Comparison of ENCODE assay signal across 9 cellular contexts in genomic region chr12:68406134-68406576, GRCh38.
DNase-seq lines count a peak whose midpoint lies in the region; ATAC-seq and TF ChIP-seq lines count a peak whose summit lies in the region.
"Had no signal": no experiment of that assay in that cellular context is flagged by ENCODE, and none has a peak within 500 bp of the region (broad histone marks: within the 10 kb centered on the region; RNA-seq: fewer than 3 reads in every experiment).

No MANE protein-coding gene starts in this region.

- peak overlapping the region; percentile 50 for H3K27ac ChIP-seq in osteoblast (ENCODE audit: low read depth, low read length)
- H3K27ac ChIP-seq: BLaER1 had no signal

- TF ChIP-seq CTCF in fibroblast of villous mesenchyme (IDR thresholded peaks at IDR 0.05; ENCODE audit: insufficient read depth, low read depth, low read length) (peak; percentile 59), osteoblast (IDR thresholded peaks at IDR 0.05; ENCODE audit: extremely low read depth, low read depth, low read length) (peak; percentile 57)

- no peak for ATAC-seq in HG02759 (IDR thresholded peaks at IDR 0.05; ENCODE audit: unreplicated experiment)

- no peak overlapping the region for H3K4me3 ChIP-seq in fibroblast of villous mesenchyme (ENCODE audit: low read depth, low read length)
- H3K4me3 ChIP-seq in osteoblast (ENCODE audit: insufficient read depth, low read length) = peak overlapping the region; percentile 30
- H3K4me3 ChIP-seq: BLaER1 had no signal

- peak overlapping the region; percentile 57 for H3K4me2 ChIP-seq in osteoblast (ENCODE audit: insufficient read depth, low read length)

- no peak for TF ChIP-seq POLR2A in erythroblast (IDR thresholded peaks at IDR 0.05; ENCODE audit: low read length)

- no peaks in the 10 kb centered on the region for H3K9me3 ChIP-seq in osteoblast (ENCODE audit: low read depth, low read length)
- H3K9me3 ChIP-seq: BLaER1 had no signal

- H4K20me1 ChIP-seq in osteoblast (ENCODE audit: insufficient read depth, low read length) = no peaks in the 10 kb centered on the region
- H4K20me1 ChIP-seq: BLaER1 had no signal

- peak; percentile 43 for DNase-seq in NCI-H1092 treated with DMSO at 0.1 percent for 48 hours (lab: John Stamatoyannopoulos, UW)
- no peak for DNase-seq in NCI-H1092 (lab: John Stamatoyannopoulos, UW)
- DNase-seq in T1000 (lab: John Stamatoyannopoulos, UW) = peak; percentile 14
- peak; percentile 88 for DNase-seq in fibroblast of villous mesenchyme (ENCODE audit: low read depth)
- DNase-seq in osteoblast (ENCODE audit: insufficient read length, low spot score, missing footprints) = peak; percentile 58
- DNase-seq in erythroblast (lab: John Stamatoyannopoulos, UW) = no peak
- DNase-seq in COLO829 (ENCODE audit: low spot score) = no peak

- peaks cover 49% of the 10 kb centered on the region for H3K4me1 ChIP-seq in osteoblast (ENCODE audit: insufficient read depth, low read length)

- peak overlapping the region; percentile 82 for H2AFZ ChIP-seq in osteoblast (ENCODE audit: low read length)

- H3K27me3 ChIP-seq in osteoblast (ENCODE audit: insufficient read depth, low read length) = no peaks in the 10 kb centered on the region
- H3K27me3 ChIP-seq: BLaER1 had no signal

- no peaks in the 10 kb centered on the region for H3K36me3 ChIP-seq in osteoblast (ENCODE audit: insufficient read depth, low read length)
- H3K36me3 ChIP-seq: BLaER1 had no signal

- no peaks in the 10 kb centered on the region for H3K79me2 ChIP-seq in osteoblast (ENCODE audit: insufficient read depth, low read length)

Comparison
In these comparisons a context has a peak if more than half of its experiments do, and no peak if none do; other contexts are left out.
1. DNase-seq: peak in NCI-H1092 treated with DMSO at 0.1 percent for 48 hours (single experiment), T1000 (single experiment), fibroblast of villous mesenchyme (single experiment) and osteoblast (single experiment); none in NCI-H1092 (single experiment), erythroblast (0 of 2) and COLO829 (single experiment).